Comparison of ENCODE assay signal across 12 cellular contexts in genomic region chr1:47995306-47996050, GRCh38. TPM values are rescaled to one million over a fixed set of nuclear protein-coding genes. Genes with fewer than 3 reads are reported as not detected.
DNase-seq lines count a peak whose midpoint lies in the region; ATAC-seq and TF ChIP-seq lines count a peak whose summit lies in the region.
"Had no signal": no experiment of that assay in that cellular context is flagged by ENCODE, and none has a peak within 500 bp of the region (broad histone marks: within the 10 kb centered on the region; RNA-seq: fewer than 3 reads in every experiment).

No MANE protein-coding gene starts in this region.

- TF ChIP-seq POLR2A in breast epithelium (IDR thresholded peaks at IDR 0.05) (no peak), gastrocnemius medialis (IDR thresholded peaks at IDR 0.05) (no peak), upper lobe of left lung (IDR thresholded peaks at IDR 0.05) (no peak)

- peak overlapping the region in 1 of 2 donors; percentile 74 for H3K27ac ChIP-seq in breast epithelium
- H3K27ac ChIP-seq in thoracic aorta: peak overlapping the region; percentile 75 to 79
- H3K27ac ChIP-seq in gastrocnemius medialis: peak overlapping the region in 1 of 4 donors; percentile 63
- H3K27ac ChIP-seq in upper lobe of left lung: no peak overlapping the region

- H3K27me3 Mint-ChIP-seq in activated T-cell treated with anti-CD3 and anti-CD28 coated beads, Interleukin-2, amount 50 U/mL, for 4 hours (ENCODE audit: low read depth): peaks cover 58% of the 10 kb centered on the region

- no peak for DNase-seq in activated T-cell treated with anti-CD3 and anti-CD28 coated beads, Interleukin-2, amount 50 U/mL, for 4 hours
- DNase-seq in activated T-cell treated with anti-CD3 and anti-CD28 coated beads for 4 hours (no peak), breast epithelium (ENCODE audit: low spot score in 2 of 2) (no peak), left lobe of liver (ENCODE audit: low spot score) (peak; percentile 73), thoracic aorta (ENCODE audit: low spot score) (no peak), gastrocnemius medialis (no peak), upper lobe of left lung (no peak)
- DNase-seq: DMS79 treated with DMSO at 0.1 percent for 48 hours, NCI-H1105 treated with DMSO at 0.1 percent for 48 hours had no signal

- peak overlapping the region; percentile 22 for H3K4me3 Mint-ChIP-seq in activated T-cell treated with anti-CD3 and anti-CD28 coated beads, Interleukin-2, amount 50 U/mL, for 4 hours

- intact Hi-C loops in breast epithelium (cut with DNase I; ENCODE audit: low total_unique reads): no loop called here
- intact Hi-C loops in gastrocnemius medialis (cut with DNase I; ENCODE audit: low total_unique reads): no loop called here

- H3K36me3 ChIP-seq in breast epithelium: no peaks in the 10 kb centered on the region
- no peaks in the 10 kb centered on the region for H3K36me3 ChIP-seq in thoracic aorta
- no peaks in the 10 kb centered on the region for H3K36me3 ChIP-seq in gastrocnemius medialis
- H3K36me3 ChIP-seq in upper lobe of left lung: no peaks in the 10 kb centered on the region

- ATAC-seq in activated T-cell treated with anti-CD3 and anti-CD28 coated beads, Interleukin-2, amount 50 U/mL, for 4 hours: no peak
- peak; percentile 59 for ATAC-seq in left lobe of liver
- ATAC-seq in thoracic aorta (ENCODE audit: insufficient number of reproducible peaks, low FRiP score, low read depth): no peak
- no peak for ATAC-seq in gastrocnemius medialis
- no peak for ATAC-seq in upper lobe of left lung (ENCODE audit: low FRiP score in 2 of 2)
- no peak for ATAC-seq in HG03469 (IDR thresholded peaks at IDR 0.05; ENCODE audit: unreplicated experiment)

- in situ Hi-C loops in gastrocnemius medialis (cut with MboI; ENCODE audit: low sequenced_read_pairs in 4 of 4): loop anchor here in 3 of 4 donors (5.0 to 25.0 kb wide), 3 partner anchors 62 to 208 kb away; no protein-coding TSS in a partner anchor

- H3K9me3 Mint-ChIP-seq in activated T-cell treated with anti-CD3 and anti-CD28 coated beads, Interleukin-2, amount 50 U/mL, for 4 hours: no peaks in the 10 kb centered on the region

- no peaks in the 10 kb centered on the region for H3K36me3 Mint-ChIP-seq in activated T-cell treated with anti-CD3 and anti-CD28 coated beads, Interleukin-2, amount 50 U/mL, for 4 hours (ENCODE audit: insufficient read depth)

- H3K9me3 ChIP-seq in breast epithelium (no peaks in the 10 kb centered on the region), thoracic aorta (no peaks in the 10 kb centered on the region), gastrocnemius medialis (no peaks in the 10 kb centered on the region), upper lobe of left lung (no peaks in the 10 kb centered on the region)

- H3K4me3 ChIP-seq in breast epithelium: peak overlapping the region; percentile 65 to 90 (median 69)
- peak overlapping the region; percentile 88 for H3K4me3 ChIP-seq in thoracic aorta
- H3K4me3 ChIP-seq in gastrocnemius medialis: peak overlapping the region in 1 of 4 donors; percentile 52
- H3K4me3 ChIP-seq in upper lobe of left lung: peak overlapping the region in 1 of 4 donors; percentile 57

- WGBS in upper lobe of left lung, 2 donors: 77 to 80% methylated on average over 7 to 8 of the region's 8 CpGs

- H3K27me3 ChIP-seq in breast epithelium: peaks cover 0 to 4% of the 10 kb centered on the region in 2 donors
- H3K27me3 ChIP-seq in thoracic aorta (replicated peaks; ENCODE audit: insufficient read depth): no peaks in the 10 kb centered on the region
- peaks cover 12 to 22% (median 22%) of the 10 kb centered on the region in 3 donors for H3K27me3 ChIP-seq in gastrocnemius medialis
- H3K27me3 ChIP-seq in upper lobe of left lung: peaks cover 0 to 17% (median 11%) of the 10 kb centered on the region in 4 donors

- H3K4me1 Mint-ChIP-seq in activated T-cell treated with anti-CD3 and anti-CD28 coated beads, Interleukin-2, amount 50 U/mL, for 4 hours (ENCODE audit: low read depth): peaks cover 6% of the 10 kb centered on the region

- no peak for TF ChIP-seq CTCF in breast epithelium (IDR thresholded peaks at IDR 0.05)
- TF ChIP-seq CTCF in thoracic aorta (IDR thresholded peaks at IDR 0.05): no peak
- TF ChIP-seq CTCF in gastrocnemius medialis (IDR thresholded peaks at IDR 0.05 in 4 of 5, conservative IDR thresholded peaks at IDR 0.05 in 1 of 5): no peak
- no peak for TF ChIP-seq CTCF in upper lobe of left lung (IDR thresholded peaks at IDR 0.05)

- TF ChIP-seq EP300 in upper lobe of left lung (IDR thresholded peaks at IDR 0.05): no peak

- no peaks in the 10 kb centered on the region for H3K4me1 ChIP-seq in breast epithelium
- peaks cover 2 to 46% of the 10 kb centered on the region in 2 donors for H3K4me1 ChIP-seq in thoracic aorta (ENCODE audit: control insufficient read depth in 1 of 2, low read depth in 2 of 2)
- peaks cover 3 to 8% of the 10 kb centered on the region in 2 donors for H3K4me1 ChIP-seq in gastrocnemius medialis
- H3K4me1 ChIP-seq in upper lobe of left lung: peaks cover 7 to 17% (median 10%) of the 10 kb centered on the region in 4 donors

RNA-seq across cellular contexts. Expression of gene TRABD2B, which starts 1.7 kb away (rescaled TPM):
- total RNA-seq in activated T-cell treated with anti-CD3 and anti-CD28 coated beads, Interleukin-2, amount 50 U/mL, for 4 hours: not detected
- total RNA-seq in breast epithelium (1 to 10 TPM; 1.4 to 3.7 (median 2.3) TPM), left lobe of liver (15.1 TPM), thoracic aorta (10 to 100 TPM in 1 of 2 donors, 1 to 10 TPM in 1; 3.8 to 10.7 TPM), gastrocnemius medialis (under 1 TPM; 0.05 to 0.15 (median 0.12) TPM), upper lobe of left lung (1 to 10 TPM in 2 of 6 donors, under 1 TPM in 4; under 0.01 to 2.1 (median 0.62) TPM)
- total RNA-seq: pulmonary artery endothelial cell; T-helper 1 cell treated with Interleukin-12 subunit alpha and Interleukin-12 subunit beta and Interleukin-4 antibody, amounts not matched to agents 30 ng/mL and 1 ng/mL, for 36 hours had no signal

Comparison
In these comparisons a context has a peak if more than half of its experiments do, and no peak if none do; other contexts are left out.
1. H3K27ac ChIP-seq: peak in thoracic aorta (2 of 2); none in upper lobe of left lung (0 of 4).